ENCODE assay signal across 15 cellular contexts in genomic region chr5:74492230-74492629, GRCh38.
DNase-seq lines count a peak whose midpoint lies in the region; ATAC-seq and TF ChIP-seq lines count a peak whose summit lies in the region.
"Had no signal": no experiment of that assay in that cellular context is flagged by ENCODE, and none has a peak within 500 bp of the region (broad histone marks: within the 10 kb centered on the region; RNA-seq: fewer than 3 reads in every experiment).

No MANE protein-coding gene starts in this region.

- H3K27me3 Mint-ChIP-seq in activated naive CD4-positive, alpha-beta T cell treated with anti-CD3 and anti-CD28 coated beads, Interleukin-2, amount 50 U/mL, for 24 hours: peaks cover 3% of the 10 kb centered on the region
- no peaks in the 10 kb centered on the region for H3K27me3 Mint-ChIP-seq in WTC11 (ENCODE audit: low read depth)

- no peak overlapping the region for H3K4me3 ChIP-seq in SK-N-SH (ENCODE audit: low read depth in 2 of 2, low read length in 1 of 2)
- H3K4me3 ChIP-seq: GM23338 had no signal

- no peaks in the 10 kb centered on the region for H3K27me3 ChIP-seq in SK-N-SH (ENCODE audit: insufficient read depth)

- H3K27ac ChIP-seq in SK-N-SH (ENCODE audit: low read depth in 2 of 2, low read length in 1 of 2): peak overlapping the region; percentile 31 to 53; a peak in 3 of 4 replicates

- H3K4me3 Mint-ChIP-seq in activated naive CD4-positive, alpha-beta T cell treated with anti-CD3 and anti-CD28 coated beads, Interleukin-2, amount 50 U/mL, for 24 hours: no peak overlapping the region
- no peak overlapping the region for H3K4me3 Mint-ChIP-seq in WTC11
- H3K4me3 Mint-ChIP-seq: CD14-positive monocyte, GM23338 had no signal

- no peaks in the 10 kb centered on the region for H3K9me3 ChIP-seq in SK-N-SH

- H3K9me2 ChIP-seq in SK-N-SH: no peaks in the 10 kb centered on the region

- no peak for TF ChIP-seq EP300 in SK-N-SH (IDR thresholded peaks at IDR 0.05; ENCODE audit: borderline replicate concordance in 1 of 2, low read depth in 1 of 2, low read length in 1 of 2)

- TF ChIP-seq CTCF in SK-N-SH (IDR thresholded peaks at IDR 0.05) (no peak), WTC11 (IDR thresholded peaks at IDR 0.05) (no peak)

- H3K27ac Mint-ChIP-seq in activated naive CD4-positive, alpha-beta T cell treated with anti-CD3 and anti-CD28 coated beads, Interleukin-2, amount 50 U/mL, for 24 hours: peak overlapping the region; percentile 31
- no peak overlapping the region for H3K27ac Mint-ChIP-seq in WTC11
- H3K27ac Mint-ChIP-seq: CD14-positive monocyte, GM23338 had no signal

- H3K79me2 ChIP-seq in SK-N-SH (ENCODE audit: insufficient read depth): no peaks in the 10 kb centered on the region

- 20% methylated on average over 2 of the region's 2 CpGs for WGBS in SK-N-SH (ENCODE audit: low lambda C conversion rate)

- H3K36me3 ChIP-seq in SK-N-SH (replicated peaks in 1 of 2; ENCODE audit: control insufficient read depth in 1 of 2, insufficient read depth in 2 of 2, low read length in 1 of 2): no peaks in the 10 kb centered on the region

- in situ Hi-C loops in ACHN (cut with HindIII; ENCODE audit: low pct_ligation_motif_present, low pct_unique_long_range_greater_than_20kb, low sequenced_read_pairs): no loop called here

- POLR2A ChIA-PET in SK-N-SH (lab: Yijun Ruan, JAX): no interaction called here
- POLR2A ChIA-PET in WTC11 (lab: Charles Lee): no interaction called here

- H3K4me1 ChIP-seq in SK-N-SH (ENCODE audit: control insufficient read depth in 1 of 2, insufficient read depth in 2 of 2, low read depth in 1 of 2, low read length in 1 of 2): peaks cover 0 to 8% of the 10 kb centered on the region in 2 experiments; a peak in 2 of 4 replicates

- CTCF ChIA-PET in SK-N-SH (lab: Yijun Ruan, JAX): interaction anchor here (1.1 to 1.3 kb wide), 3 partner anchors 10 to 40 kb away, joined by 3 to 4 read pairs (median 3); no protein-coding TSS in a partner anchor
- CTCF ChIA-PET in WTC11 (lab: Charles Lee): no interaction called here

- no peak overlapping the region for H2AFZ ChIP-seq in SK-N-SH (ENCODE audit: low read depth)

- DNase-seq in activated naive CD4-positive, alpha-beta T cell treated with Interleukin-2 at 50 U/mL for 16 hours: no peak
- DNase-seq in SK-N-SH (no peak), islet precursor cell (peak; percentile 90), WTC11 (ENCODE audit: low spot score) (no peak), ACHN (no peak), GM03348 (ENCODE audit: low spot score) (no peak), ureter (ENCODE audit: low spot score) (no peak)
- DNase-seq: 8988T, COR-L47, DMS153, NCI-H1436, SIG-M5 had no signal

- no peaks in the 10 kb centered on the region for H3K36me3 Mint-ChIP-seq in activated naive CD4-positive, alpha-beta T cell treated with anti-CD3 and anti-CD28 coated beads, Interleukin-2, amount 50 U/mL, for 24 hours
- H3K36me3 Mint-ChIP-seq in WTC11: no peaks in the 10 kb centered on the region

- H4K20me1 ChIP-seq in SK-N-SH (ENCODE audit: insufficient read depth): no peaks in the 10 kb centered on the region

- no peak overlapping the region for H3K4me2 ChIP-seq in SK-N-SH
- H3K4me2 ChIP-seq: GM23338 had no signal

- H3K4me1 Mint-ChIP-seq in activated naive CD4-positive, alpha-beta T cell treated with anti-CD3 and anti-CD28 coated beads, Interleukin-2, amount 50 U/mL, for 24 hours: no peaks in the 10 kb centered on the region
- peaks cover 16% of the 10 kb centered on the region for H3K4me1 Mint-ChIP-seq in WTC11

- no peak for ATAC-seq in WTC11
- ATAC-seq: GM23338 had no signal

- H3F3A ChIP-seq in SK-N-SH (replicated peaks; ENCODE audit: insufficient read depth): no peaks in the 10 kb centered on the region

- no peak for TF ChIP-seq RAD21 in SK-N-SH (IDR thresholded peaks at IDR 0.05; ENCODE audit: low read length)

- H3K9me3 Mint-ChIP-seq in activated naive CD4-positive, alpha-beta T cell treated with anti-CD3 and anti-CD28 coated beads, Interleukin-2, amount 50 U/mL, for 24 hours: no peaks in the 10 kb centered on the region
- peaks cover 11% of the 10 kb centered on the region for H3K9me3 Mint-ChIP-seq in WTC11
- H3K9me3 Mint-ChIP-seq: GM23338 had no signal

- no peak overlapping the region for H3K9ac ChIP-seq in SK-N-SH

TF ChIP-seq in SK-N-SH, 30 proteins besides CTCF, POLR2A, EP300 and RAD21 (continues in another document):
- TF ChIP-seq TCF12 (IDR thresholded peaks at IDR 0.05) (peak; percentile 52), ELF1 (IDR thresholded peaks at IDR 0.05) (no peak), RFX5 (IDR thresholded peaks at IDR 0.05; ENCODE audit: low read length) (no peak), PBX3 (IDR thresholded peaks at IDR 0.05) (0 out of 2 replicates have a peak, but pooled peaks have one; percentile 13), NFIC (IDR thresholded peaks at IDR 0.05; ENCODE audit: borderline replicate concordance) (no peak), TAF1 (IDR thresholded peaks at IDR 0.05; ENCODE audit: borderline replicate concordance, low read depth, low read length) (no peak), GATA2 (CRISPR knock-in tag; IDR thresholded peaks at IDR 0.05) (peak; percentile 43; the same call in 1 of the 2 replicates), FOXM1 (IDR thresholded peaks at IDR 0.05; ENCODE audit: low read depth) (no peak), USF2 (IDR thresholded peaks at IDR 0.05; ENCODE audit: borderline replicate concordance, low read depth, low read length) (no peak), SMC3 (IDR thresholded peaks at IDR 0.05; ENCODE audit: low read depth, low read length) (no peak)

TF ChIP-seq in WTC11, 78 proteins besides CTCF, POLR2A, EP300 and RAD21:
- no peak for TF ChIP-seq STAT6 (CRISPR knock-in tag; conservative IDR thresholded peaks at IDR 0.05; ENCODE audit: low read depth)
- TF ChIP-seq EMX1 (CRISPR knock-in tag; IDR thresholded peaks at IDR 0.05): no peak
- TF ChIP-seq ETV6 (CRISPR knock-in tag; IDR thresholded peaks at IDR 0.05): no peak
- no peak for TF ChIP-seq NR1H2 (CRISPR knock-in tag; IDR thresholded peaks at IDR 0.05)
- TF ChIP-seq USF2 (CRISPR knock-in tag; IDR thresholded peaks at IDR 0.05): no peak
- no peak for TF ChIP-seq ZNF263 (CRISPR knock-in tag; IDR thresholded peaks at IDR 0.05; ENCODE audit: low read depth)
- TF ChIP-seq ZNF317 (CRISPR knock-in tag; IDR thresholded peaks at IDR 0.05; ENCODE audit: borderline replicate concordance, low read depth): no peak
